Comparison of ENCODE assay signal across 1 cellular context in the genomic region with DNA sequence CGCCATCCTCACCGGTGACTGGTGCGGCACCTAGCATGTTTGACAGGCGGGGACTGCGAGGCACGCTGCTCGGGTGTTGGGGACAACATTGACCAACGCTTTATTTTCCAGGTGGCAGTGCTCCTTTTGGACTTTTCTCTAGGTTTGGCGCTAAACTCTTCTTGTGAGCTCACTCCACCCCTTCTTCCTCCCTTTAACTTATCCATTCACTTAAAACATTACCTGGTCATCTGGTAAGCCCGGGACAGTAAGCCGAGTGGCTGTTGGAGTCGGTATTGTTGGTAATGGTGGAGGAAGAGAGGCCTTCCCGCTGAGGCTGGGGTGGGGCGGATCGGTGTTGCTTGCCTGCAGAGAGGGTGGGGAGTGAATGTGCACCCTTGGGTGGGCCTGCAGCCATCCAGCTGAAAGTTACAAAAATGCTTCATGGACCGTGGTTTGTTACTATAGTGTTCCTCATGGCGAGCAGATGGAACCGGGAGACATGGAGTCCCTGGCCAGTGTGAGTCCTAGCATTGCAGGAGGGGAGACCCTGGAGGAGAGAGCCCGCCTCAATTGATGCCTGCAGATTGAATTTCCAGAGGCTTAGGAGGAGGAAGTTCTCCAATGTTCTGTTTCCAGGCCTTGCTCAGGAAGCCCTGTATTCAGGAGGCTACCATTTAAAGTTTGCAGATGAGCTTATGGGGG.
TF ChIP-seq lines count a peak whose summit lies in the region.

No MANE protein-coding gene starts in this region.

TF ChIP-seq in GM12878, 131 proteins besides CTCF, POLR2A, EP300 and RAD21 (continued from another document):
- TF ChIP-seq, protein P1, sequence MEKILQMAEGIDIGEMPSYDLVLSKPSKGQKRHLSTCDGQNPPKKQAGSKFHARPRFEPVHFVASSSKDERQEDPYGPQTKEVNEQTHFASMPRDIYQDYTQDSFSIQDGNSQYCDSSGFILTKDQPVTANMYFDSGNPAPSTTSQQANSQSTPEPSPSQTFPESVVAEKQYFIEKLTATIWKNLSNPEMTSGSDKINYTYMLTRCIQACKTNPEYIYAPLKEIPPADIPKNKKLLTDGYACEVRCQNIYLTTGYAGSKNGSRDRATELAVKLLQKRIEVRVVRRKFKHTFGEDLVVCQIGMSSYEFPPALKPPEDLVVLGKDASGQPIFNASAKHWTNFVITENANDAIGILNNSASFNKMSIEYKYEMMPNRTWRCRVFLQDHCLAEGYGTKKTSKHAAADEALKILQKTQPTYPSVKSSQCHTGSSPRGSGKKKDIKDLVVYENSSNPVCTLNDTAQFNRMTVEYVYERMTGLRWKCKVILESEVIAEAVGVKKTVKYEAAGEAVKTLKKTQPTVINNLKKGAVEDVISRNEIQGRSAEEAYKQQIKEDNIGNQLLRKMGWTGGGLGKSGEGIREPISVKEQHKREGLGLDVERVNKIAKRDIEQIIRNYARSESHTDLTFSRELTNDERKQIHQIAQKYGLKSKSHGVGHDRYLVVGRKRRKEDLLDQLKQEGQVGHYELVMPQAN (conservative IDR thresholded peaks at IDR 0.05) = no peak; the same call in 1 of the 2 replicates
- TF ChIP-seq E2F4 (IDR thresholded peaks at IDR 0.05; ENCODE audit: low read depth, low read length) (no peak), ZNF274 (IDR thresholded peaks at IDR 0.05; ENCODE audit: insufficient read depth, insufficient read length) (no peak), NRF1 (conservative IDR thresholded peaks at IDR 0.05; ENCODE audit: low read depth, low read length) (no peak), YBX1 (IDR thresholded peaks at IDR 0.05) (no peak), HCFC1 (IDR thresholded peaks at IDR 0.05; ENCODE audit: low read length) (no peak), CBX5 (IDR thresholded peaks at IDR 0.05; ENCODE audit: low read depth) (no peak), KDM1A (IDR thresholded peaks at IDR 0.05; ENCODE audit: borderline replicate concordance) (no peak), ZNF592 (IDR thresholded peaks at IDR 0.05) (no peak), ZSCAN29 (IDR thresholded peaks at IDR 0.05) (no peak), ZBED1 (IDR thresholded peaks at IDR 0.05; ENCODE audit: borderline replicate concordance) (peak; percentile 52; the same call in 1 of the 2 replicates), SMAD5 (IDR thresholded peaks at IDR 0.05; ENCODE audit: low read depth) (peak; percentile 26; the same call in 1 of the 2 replicates), NFYA (IDR thresholded peaks at IDR 0.05; ENCODE audit: borderline replicate concordance, low read depth, low read length) (no peak), RB1 (IDR thresholded peaks at IDR 0.05; ENCODE audit: borderline replicate concordance) (no peak), BACH1 (IDR thresholded peaks at IDR 0.05; ENCODE audit: borderline replicate concordance) (no peak; the same call in 1 of the 2 replicates), IKZF1 (conservative IDR thresholded peaks at IDR 0.05) (no peak), RUNX3 (IDR thresholded peaks at IDR 0.05; ENCODE audit: low read length) (no peak), SIN3A (IDR thresholded peaks at IDR 0.05; ENCODE audit: low read depth, low read length) (0 out of 2 replicates have a peak, but pooled peaks have one; percentile 9), RELA (IDR thresholded peaks at IDR 0.05; ENCODE audit: borderline replicate concordance, partially characterized antibody) (no peak), PML (IDR thresholded peaks at IDR 0.05; ENCODE audit: low read length) (no peak), BHLHE40 (IDR thresholded peaks at IDR 0.05; ENCODE audit: borderline replicate concordance in 1 of 2, low read depth in 2 of 2, low read length in 1 of 2) (no peak; a peak in 1 of 4 replicates), PAX8 (IDR thresholded peaks at IDR 0.05) (no peak), IKZF2 (IDR thresholded peaks at IDR 0.05) (no peak)
- TF ChIP-seq, protein P2, sequence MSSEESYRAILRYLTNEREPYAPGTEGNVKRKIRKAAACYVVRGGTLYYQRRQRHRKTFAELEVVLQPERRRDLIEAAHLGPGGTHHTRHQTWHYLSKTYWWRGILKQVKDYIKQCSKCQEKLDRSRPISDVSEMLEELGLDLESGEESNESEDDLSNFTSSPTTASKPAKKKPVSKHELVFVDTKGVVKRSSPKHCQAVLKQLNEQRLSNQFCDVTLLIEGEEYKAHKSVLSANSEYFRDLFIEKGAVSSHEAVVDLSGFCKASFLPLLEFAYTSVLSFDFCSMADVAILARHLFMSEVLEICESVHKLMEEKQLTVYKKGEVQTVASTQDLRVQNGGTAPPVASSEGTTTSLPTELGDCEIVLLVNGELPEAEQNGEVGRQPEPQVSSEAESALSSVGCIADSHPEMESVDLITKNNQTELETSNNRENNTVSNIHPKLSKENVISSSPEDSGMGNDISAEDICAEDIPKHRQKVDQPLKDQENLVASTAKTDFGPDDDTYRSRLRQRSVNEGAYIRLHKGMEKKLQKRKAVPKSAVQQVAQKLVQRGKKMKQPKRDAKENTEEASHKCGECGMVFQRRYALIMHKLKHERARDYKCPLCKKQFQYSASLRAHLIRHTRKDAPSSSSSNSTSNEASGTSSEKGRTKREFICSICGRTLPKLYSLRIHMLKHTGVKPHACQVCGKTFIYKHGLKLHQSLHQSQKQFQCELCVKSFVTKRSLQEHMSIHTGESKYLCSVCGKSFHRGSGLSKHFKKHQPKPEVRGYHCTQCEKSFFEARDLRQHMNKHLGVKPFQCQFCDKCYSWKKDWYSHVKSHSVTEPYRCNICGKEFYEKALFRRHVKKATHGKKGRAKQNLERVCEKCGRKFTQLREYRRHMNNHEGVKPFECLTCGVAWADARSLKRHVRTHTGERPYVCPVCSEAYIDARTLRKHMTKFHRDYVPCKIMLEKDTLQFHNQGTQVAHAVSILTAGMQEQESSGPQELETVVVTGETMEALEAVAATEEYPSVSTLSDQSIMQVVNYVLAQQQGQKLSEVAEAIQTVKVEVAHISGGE (CRISPR knock-in tag; IDR thresholded peaks at IDR 0.05) = peak; percentile 34; the same call in 1 of the 2 replicates
TF ChIP-seq in GM12878: peak in this region for 18.
